8 cellular contexts compared by ENCODE assay signal in genomic region chr12:14260011-14260993, GRCh38.
DNase-seq lines count a peak whose midpoint lies in the region; ATAC-seq and TF ChIP-seq lines count a peak whose summit lies in the region.

No MANE protein-coding gene starts in this region.

- H3K27me3 Mint-ChIP-seq in activated T-helper 17 cell treated with anti-CD3 and anti-CD28 coated beads, Interleukin-2, amount 50 U/mL, for 72 hours, result no peaks in the 10 kb centered on the region

- no peaks in the 10 kb centered on the region for H3K36me3 Mint-ChIP-seq in activated T-helper 17 cell treated with anti-CD3 and anti-CD28 coated beads, Interleukin-2, amount 50 U/mL, for 72 hours (ENCODE audit: low read depth)

- ATAC-seq in activated T-helper 17 cell treated with anti-CD3 and anti-CD28 coated beads, Interleukin-2, amount 50 U/mL, for 72 hours (replicated peaks), result no peak
- ATAC-seq in GM18861 (IDR thresholded peaks at IDR 0.05; ENCODE audit: unreplicated experiment), result no peak

- peaks cover 10% of the 10 kb centered on the region for H3K9me3 ChIP-seq in iPS-15b (ENCODE audit: control insufficient read depth, insufficient read depth, low read length)

- no peaks in the 10 kb centered on the region for H3K36me3 ChIP-seq in brain microvascular endothelial cell (replicated peaks)
- H3K36me3 ChIP-seq in iPS-15b (ENCODE audit: control insufficient read depth, insufficient read depth, low read length), result no peaks in the 10 kb centered on the region

- H3K9me3 Mint-ChIP-seq in activated T-helper 17 cell treated with anti-CD3 and anti-CD28 coated beads, Interleukin-2, amount 50 U/mL, for 72 hours, result peaks cover 5% of the 10 kb centered on the region

- DNase-seq in Caki2 (ENCODE audit: low read depth), result peak; percentile 82
- DNase-seq in NCI-H2029 (lab: John Stamatoyannopoulos, UW), result peak; percentile 95
- peak; percentile 95 for DNase-seq in brain microvascular endothelial cell
- DNase-seq in putamen (ENCODE audit: low spot score), result peak; percentile 78
- DNase-seq in germinal center (ENCODE audit: low spot score), result no peak

- H3K4me3 ChIP-seq in brain microvascular endothelial cell (ENCODE audit: low read depth, low read length), result no peak overlapping the region
- peak overlapping the region; percentile 15 for H3K4me3 ChIP-seq in iPS-15b (ENCODE audit: low read depth, low read length)

- in situ Hi-C loops in Caki2 (cut with HindIII; ENCODE audit: low pct_unique_long_range_greater_than_20kb, low sequenced_read_pairs), result no loop called here
- in situ Hi-C loops in brain microvascular endothelial cell (cut with HindIII; ENCODE audit: low pct_ligation_motif_present, low sequenced_read_pairs), result no loop called here

- H3K9ac ChIP-seq in iPS-15b (ENCODE audit: low read depth, low read length), result no peak overlapping the region

- peaks cover 38% of the 10 kb centered on the region for H3K4me1 ChIP-seq in iPS-15b (ENCODE audit: control insufficient read depth, insufficient read depth, low read length)

- peaks cover 23% of the 10 kb centered on the region for H3K4me1 Mint-ChIP-seq in activated T-helper 17 cell treated with anti-CD3 and anti-CD28 coated beads, Interleukin-2, amount 50 U/mL, for 72 hours

- no peaks in the 10 kb centered on the region for H3K27me3 ChIP-seq in brain microvascular endothelial cell (replicated peaks)
- H3K27me3 ChIP-seq in iPS-15b (ENCODE audit: control insufficient read depth, insufficient read depth, low read length), result no peaks in the 10 kb centered on the region

- no peak for TF ChIP-seq CTCF in brain microvascular endothelial cell (IDR thresholded peaks at IDR 0.05; ENCODE audit: low read depth, low read length, missing control alignments)

- peak overlapping the region; percentile 70 for H3K27ac ChIP-seq in brain microvascular endothelial cell

- no peak overlapping the region for H3K4me3 Mint-ChIP-seq in activated T-helper 17 cell treated with anti-CD3 and anti-CD28 coated beads, Interleukin-2, amount 50 U/mL, for 72 hours

- H3K27ac Mint-ChIP-seq in activated T-helper 17 cell treated with anti-CD3 and anti-CD28 coated beads, Interleukin-2, amount 50 U/mL, for 72 hours, result no peak overlapping the region
